26 cellular contexts compared by ENCODE assay signal in the genomic region with DNA sequence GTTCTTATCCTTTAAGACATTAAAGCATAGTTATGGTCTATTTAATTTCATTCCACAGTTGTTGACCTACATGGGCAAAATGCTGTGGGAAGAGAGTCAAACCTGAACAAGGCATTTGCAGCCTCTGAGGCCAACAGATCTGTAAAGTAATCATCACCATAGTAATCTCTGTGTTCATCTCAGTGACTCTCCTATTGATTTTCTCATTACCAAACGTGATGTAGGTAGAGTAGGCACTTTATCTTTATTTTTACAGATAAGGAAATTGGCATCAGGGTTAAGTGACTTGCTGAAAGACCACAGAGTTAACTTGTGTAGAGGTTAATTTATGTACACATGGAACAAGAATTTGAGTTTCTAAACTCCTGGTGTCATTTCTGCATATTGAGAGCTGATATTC.
"Had no signal": no experiment of that assay in that cellular context is flagged by ENCODE, and none has a peak within 500 bp of the region (broad histone marks: within the 10 kb centered on the region; RNA-seq: fewer than 3 reads in every experiment).

No MANE protein-coding gene starts in this region.

- H3K4me2 ChIP-seq: smooth muscle cell had no signal

- H3K27me3 ChIP-seq: dorsolateral prefrontal cortex, gastrocnemius medialis, suprapubic skin, tibial nerve had no signal

- H3K4me3 ChIP-seq: coronary artery, dorsolateral prefrontal cortex, gastrocnemius medialis, smooth muscle cell, suprapubic skin, tibial nerve had no signal

- H3K4me1 ChIP-seq: gastrocnemius medialis, suprapubic skin, tibial nerve had no signal

- H3K27ac ChIP-seq: coronary artery, dorsolateral prefrontal cortex, gastrocnemius medialis, suprapubic skin, tibial nerve had no signal

- ATAC-seq: activated CD4-positive, alpha-beta T cell treated with anti-CD3 and anti-CD28 coated beads for 36 hours; activated CD8-positive, alpha-beta T cell treated with anti-CD3 and anti-CD28 coated beads, Interleukin-2, amount 10 ng/mL, durations not matched to agents 7 days and 5 days; activated T-cell treated with anti-CD3 and anti-CD28 coated beads, Interleukin-2, amount 50 U/mL, for 72 hours; gastrocnemius medialis; naive thymus-derived CD8-positive, alpha-beta T cell; sciatic nerve; stimulated activated naive B cell treated with anti-CD40 and anti-IgM and Interleukin-4, amounts not matched to agents 10 μg/mL and 1 μg/mL and 100 μg/mL, for 72 hours had no signal

- FAIRE-seq: bronchial epithelial cell had no signal

- DNase-seq: activated CD4-positive, alpha-beta T cell treated with anti-CD3 and anti-CD28 coated beads for 36 hours; activated CD4-positive, CD25-positive, alpha-beta regulatory T cell; activated CD8-positive, alpha-beta T cell treated with anti-CD3 and anti-CD28 coated beads, Interleukin-2, amount 10 ng/mL, durations not matched to agents 7 days and 5 days; activated naive CD4-positive, alpha-beta T cell; activated T-cell treated with anti-CD3 and anti-CD28 coated beads for 4 hours; activated T-cell treated with anti-CD3 and anti-CD28 coated beads, Interleukin-2, amount 50 U/mL, for 72 hours; cerebellar nuclear complex; dorsolateral prefrontal cortex; effector memory CD4-positive, alpha-beta T cell; erythroblast; gastrocnemius medialis; glutamatergic neuron; islet precursor cell; mammary epithelial cell; midbrain; naive thymus-derived CD8-positive, alpha-beta T cell; stimulated activated CD4-positive, alpha-beta T cell treated with anti-CD3 and anti-CD28 coated beads, Interleukin-1b, Interleukin-23, amount 100 ng/mL, for 48 hours; stimulated activated CD4-positive, alpha-beta T cell treated with anti-CD3 and anti-CD28 coated beads, Interleukin-4, amount 100 ng/mL, for 4 hours; stimulated activated CD8-positive, alpha-beta memory T cell treated with anti-CD3 and anti-CD28 coated beads, Interleukin-4, amount 100 ng/mL, for 48 hours; stimulated activated naive B cell treated with anti-CD40 and anti-IgM and Interleukin-4, amounts not matched to agents 10 μg/mL and 1 μg/mL and 100 μg/mL, for 72 hours had no signal

- H3K9me3 ChIP-seq: gastrocnemius medialis, suprapubic skin, tibial nerve had no signal
